1 cellular context compared by ENCODE assay signal in genomic region chr1:156075775-156076204, GRCh38.
TF ChIP-seq lines count a peak whose summit lies in the region.

No MANE protein-coding gene starts in this region.

TF ChIP-seq in endothelial cell of umbilical vein, 7 proteins besides CTCF, POLR2A, EP300 and RAD21:
- no peak for TF ChIP-seq GATA2 (IDR thresholded peaks at IDR 0.05; ENCODE audit: insufficient read depth, insufficient read length, low read depth, low read length)
- TF ChIP-seq EZH2 (IDR thresholded peaks at IDR 0.05; ENCODE audit: borderline replicate concordance, low read depth, low read length, severe bottlenecking) = no peak
- TF ChIP-seq POLR2AphosphoS5 (IDR thresholded peaks at IDR 0.05; ENCODE audit: insufficient read depth, low read depth, low read length) = no peak
- TF ChIP-seq FOS (IDR thresholded peaks at IDR 0.05; ENCODE audit: borderline replicate concordance, insufficient read depth, low read length) = no peak
- TF ChIP-seq JUN (IDR thresholded peaks at IDR 0.05; ENCODE audit: borderline replicate concordance, insufficient read depth, insufficient read length, low read depth) = no peak
- TF ChIP-seq, protein P1, sequence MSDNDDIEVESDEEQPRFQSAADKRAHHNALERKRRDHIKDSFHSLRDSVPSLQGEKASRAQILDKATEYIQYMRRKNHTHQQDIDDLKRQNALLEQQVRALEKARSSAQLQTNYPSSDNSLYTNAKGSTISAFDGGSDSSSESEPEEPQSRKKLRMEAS (IDR thresholded peaks at IDR 0.05; ENCODE audit: insufficient read depth, insufficient read length) = no peak
- TF ChIP-seq MYC (IDR thresholded peaks at IDR 0.05; ENCODE audit: low read depth, low read length) = no peak
